ENCODE assay signal across 9 cellular contexts in genomic region chr1:241849345-241849695, GRCh38. TPM values are rescaled to one million over a fixed set of nuclear protein-coding genes. Genes with fewer than 3 reads are reported as not detected.
DNase-seq lines count a peak whose midpoint lies in the region; ATAC-seq, FAIRE-seq and TF ChIP-seq lines count a peak whose summit lies in the region.
"Had no signal": no experiment of that assay in that cellular context is flagged by ENCODE, and none has a peak within 500 bp of the region (broad histone marks: within the 10 kb centered on the region; RNA-seq: fewer than 3 reads in every experiment).

No MANE protein-coding gene starts in this region.

- no peaks in the 10 kb centered on the region for H3K9me3 ChIP-seq in MG63
- no peaks in the 10 kb centered on the region for H3K9me3 ChIP-seq in neuron (ENCODE audit: low read length)
- H3K9me3 ChIP-seq: uterus had no signal

- H3K4me1 ChIP-seq in neuron (ENCODE audit: insufficient read depth, low read length), result peaks cover 14% of the 10 kb centered on the region

- TF ChIP-seq CTCF in astrocyte of the spinal cord (IDR thresholded peaks at IDR 0.05; ENCODE audit: low read depth, low read length), result no peak

- no peak for FAIRE-seq in HTR-8/SVneo (lab: Jason Lieb, UNC)

- H3K27me3 ChIP-seq in MG63, result no peaks in the 10 kb centered on the region
- H3K27me3 ChIP-seq in neuron (ENCODE audit: insufficient read depth, low read length), result no peaks in the 10 kb centered on the region
- H3K27me3 ChIP-seq: uterus had no signal

- H3K4me3 ChIP-seq in MG63 (peak overlapping the region; percentile 95), astrocyte of the spinal cord (ENCODE audit: low read depth, low read length) (peak overlapping the region; percentile 95), neuron (ENCODE audit: low read length) (peak overlapping the region; percentile 83)
- H3K4me3 ChIP-seq: uterus had no signal

- DNase-seq in SIG-M5 treated with dmso at 0.1 percent for 504 hours (lab: John Stamatoyannopoulos, UW; ENCODE audit: unreplicated experiment), result peak; percentile 10
- no peak for DNase-seq in SIG-M5 (lab: John Stamatoyannopoulos, UW)
- DNase-seq in MG63, result no peak
- DNase-seq in astrocyte of the spinal cord (ENCODE audit: low read depth, low spot score), result no peak
- DNase-seq in HTR-8/SVneo (ENCODE audit: insufficient read length, low spot score), result no peak
- DNase-seq in NCI-H2196 (lab: John Stamatoyannopoulos, UW; ENCODE audit: unreplicated experiment), result no peak
- no peak for DNase-seq in left ventricle myocardium superior
- DNase-seq: uterus had no signal

- intact Hi-C loops in left ventricle myocardium superior (cut with micrococcal nuclease), result loop anchor here (10.0 kb wide), 2 partner anchors 235 to 325 kb away; no protein-coding TSS in a partner anchor

- H3K36me3 ChIP-seq in MG63 (peaks cover 48% of the 10 kb centered on the region), neuron (ENCODE audit: insufficient read depth, low read length) (peaks cover 38% of the 10 kb centered on the region)
- H3K36me3 ChIP-seq: uterus had no signal

- ATAC-seq in left ventricle myocardium superior, result no peak

- in situ Hi-C loops in astrocyte of the spinal cord (cut with HindIII; ENCODE audit: low sequenced_read_pairs), result no loop called here

- H2AFZ ChIP-seq in neuron (ENCODE audit: low read depth, low read length), result no peak overlapping the region

RNA-seq across cellular contexts. Expression of gene EXO1, which starts 1.3 kb away (rescaled TPM):
- 28.5 and 40.7 TPM in 2 replicates for total RNA-seq in MG63 (2014; rRNA removed; shearing (Covaris generic); ENCODE audit: low replicate concordance)
- 0.35 TPM for total RNA-seq in left ventricle myocardium superior

Comparison
In these comparisons a context has a peak if more than half of its experiments do, and no peak if none do; other contexts are left out.
1. RNA of gene EXO1, which starts 1.3 kb away (total RNA-seq): 28.5 to 40.7 TPM in MG63; 0.35 TPM in left ventricle myocardium superior (single experiment); every median in the first group is over 10 times any median in the second.
2. Peak in every context shown above with its lines, with median percentiles within 50 percentile points of each other: H3K4me3 ChIP-seq.